17 cellular contexts compared by ENCODE assay signal in genomic region chr7:44152971-44153947, GRCh38. TPM values are rescaled to one million over a fixed set of nuclear protein-coding genes. Genes with fewer than 3 reads are reported as not detected.
A peak's percentile ranks its signal among the peaks of the same experiment; 100 is the strongest.
DNase-seq lines count a peak whose midpoint lies in the region; ATAC-seq, FAIRE-seq and TF ChIP-seq lines count a peak whose summit lies in the region.
"Had no signal": no experiment of that assay in that cellular context is flagged by ENCODE, and none has a peak within 500 bp of the region (broad histone marks: within the 10 kb centered on the region; RNA-seq: fewer than 3 reads in every experiment).

No MANE protein-coding gene starts in this region.

- H3K4me1 Mint-ChIP-seq in H9, result peaks cover 3 to 7% of the 10 kb centered on the region in 2 experiments; a peak in 2 of 4 replicates
- no peaks in the 10 kb centered on the region for H3K4me1 Mint-ChIP-seq in WTC11
- H3K4me1 Mint-ChIP-seq: activated naive CD8-positive, alpha-beta T cell treated with anti-CD3 and anti-CD28 coated beads, Interleukin-2, amount 10 ng/mL, durations not matched to agents 7 days and 5 days had no signal

- H3K79me2 ChIP-seq in H9 (ENCODE audit: insufficient read depth, low read length), result no peaks in the 10 kb centered on the region

- WGBS in H9 (ENCODE audit: extremely low coverage, insufficient read length, low lambda C conversion rate), result no CpG with 5 or more reads among the region's 22 CpGs

- H3K14ac ChIP-seq in H9 (ENCODE audit: insufficient read depth, low read length), result no peak overlapping the region

- no peak overlapping the region for H2BK20ac ChIP-seq in H9 (ENCODE audit: low read depth, low read length, poor library complexity, severe bottlenecking)

- no peak overlapping the region for H2BK12ac ChIP-seq in H9 (ENCODE audit: insufficient read length, low read depth, low read length)

- H3K4ac ChIP-seq in H9 (ENCODE audit: low read depth, low read length), result no peak overlapping the region

- CTCF ChIA-PET in WTC11 (lab: Charles Lee), result interaction anchor here (0.9 to 1.5 kb wide), 5 partner anchors 8 to 88 kb away, joined by 3 to 7 read pairs (median 3); partner anchors contain the start of gene GCK

- H3K23ac ChIP-seq in H9 (ENCODE audit: insufficient read length, low read depth, low read length), result no peak overlapping the region

- no peaks in the 10 kb centered on the region for H3K27me3 ChIP-seq in H9 (ENCODE audit: insufficient read depth, low read length)

- H2BK120ac ChIP-seq in H9 (ENCODE audit: low read depth, low read length, poor library complexity, severe bottlenecking), result no peak overlapping the region

- peak; percentile 69 for ATAC-seq in WTC11
- no peak for ATAC-seq in left lobe of liver
- no peak for ATAC-seq in HG03196 (IDR thresholded peaks at IDR 0.05; ENCODE audit: unreplicated experiment)
- ATAC-seq: HCT116 had no signal

- H3K9me3 ChIP-seq in H9 (ENCODE audit: control insufficient read depth, low read depth, low read length), result no peaks in the 10 kb centered on the region

- H3K4me3 Mint-ChIP-seq in H9 (no peak overlapping the region), WTC11 (no peak overlapping the region)
- H3K4me3 Mint-ChIP-seq: activated naive CD8-positive, alpha-beta T cell treated with anti-CD3 and anti-CD28 coated beads, Interleukin-2, amount 10 ng/mL, durations not matched to agents 7 days and 5 days had no signal

- H2AFZ ChIP-seq in H9 (ENCODE audit: low read length), result no peak overlapping the region

- POLR2A ChIA-PET in WTC11 (lab: Charles Lee), result no interaction called here

- FAIRE-seq in frontal cortex (lab: Jason Lieb, UNC), result no peak

- no peak overlapping the region for H4K91ac ChIP-seq in H9 (ENCODE audit: insufficient read length, low read depth, low read length)

- H2BK5ac ChIP-seq in H9 (ENCODE audit: insufficient read length, low read length), result no peak overlapping the region

- H3K4me2 ChIP-seq in H9 (ENCODE audit: insufficient read depth, insufficient read length, low read length), result no peak overlapping the region

- H3K9me3 Mint-ChIP-seq in H9 (no peaks in the 10 kb centered on the region), WTC11 (no peaks in the 10 kb centered on the region)
- H3K9me3 Mint-ChIP-seq: activated naive CD8-positive, alpha-beta T cell treated with anti-CD3 and anti-CD28 coated beads, Interleukin-2, amount 10 ng/mL, durations not matched to agents 7 days and 5 days had no signal

- no peak overlapping the region for H3K18ac ChIP-seq in H9 (ENCODE audit: insufficient read length, low read depth, low read length)

- H2BK15ac ChIP-seq in H9 (ENCODE audit: low read depth, low read length), result no peak overlapping the region

- H3K9ac ChIP-seq in H9 (ENCODE audit: extremely low read depth, insufficient read length, low read length), result no peak overlapping the region

- no peak overlapping the region for H2AK5ac ChIP-seq in H9 (ENCODE audit: insufficient read length, low read length)

- no peak overlapping the region for H3K27ac ChIP-seq in H9 (ENCODE audit: insufficient read length, low read depth, low read length)

- TF ChIP-seq CTCF in H9 (conservative IDR thresholded peaks at IDR 0.05) (peak; percentile 29; the same call in 2 of the 3 replicates), WTC11 (IDR thresholded peaks at IDR 0.05) (no peak)

- no peak overlapping the region for H3K56ac ChIP-seq in H9 (ENCODE audit: insufficient read length, low read depth, low read length)

- peak; percentile 39 for DNase-seq in G401 (ENCODE audit: low spot score)
- no peak for DNase-seq in H9
- DNase-seq in WTC11 (ENCODE audit: low spot score), result peak; percentile 18
- DNase-seq in left lobe of liver (ENCODE audit: low spot score), result peak; percentile 45
- no peak for DNase-seq in medulla oblongata (ENCODE audit: extremely low spot score)
- DNase-seq in frontal cortex (ENCODE audit: low spot score in 2 of 2), result no peak
- DNase-seq in KBM-7, result no peak
- DNase-seq: activated CD4-positive, alpha-beta T cell treated with anti-CD3 and anti-CD28 coated beads for 48 hours; activated naive CD8-positive, alpha-beta T cell treated with anti-CD3 and anti-CD28 coated beads, Interleukin-2, amount 10 ng/mL, durations not matched to agents 7 days and 5 days; NCI-H2171; nucleus accumbens; RPMI8226; stimulated activated CD8-positive, alpha-beta memory T cell treated with anti-CD3 and anti-CD28 coated beads, Interleukin-4, amount 100 ng/mL, for 48 hours had no signal

- H3K27me3 Mint-ChIP-seq in H9 (ENCODE audit: low read depth) (peaks cover 8% of the 10 kb centered on the region), WTC11 (ENCODE audit: low read depth) (no peaks in the 10 kb centered on the region)
- H3K27me3 Mint-ChIP-seq: activated naive CD8-positive, alpha-beta T cell treated with anti-CD3 and anti-CD28 coated beads, Interleukin-2, amount 10 ng/mL, durations not matched to agents 7 days and 5 days had no signal

- H3K23me2 ChIP-seq in H9 (ENCODE audit: insufficient read length, low read depth, low read length, poor library complexity, severe bottlenecking), result no peaks in the 10 kb centered on the region

- no peak overlapping the region for H3T11ph ChIP-seq in H9 (ENCODE audit: low read length)

- H3K27ac Mint-ChIP-seq in H9, result no peak overlapping the region
- no peak overlapping the region for H3K27ac Mint-ChIP-seq in WTC11
- H3K27ac Mint-ChIP-seq: activated naive CD8-positive, alpha-beta T cell treated with anti-CD3 and anti-CD28 coated beads, Interleukin-2, amount 10 ng/mL, durations not matched to agents 7 days and 5 days had no signal

- H4K8ac ChIP-seq in H9 (replicated peaks; ENCODE audit: insufficient read length, low read depth, low read length), result no peak overlapping the region

- no peaks in the 10 kb centered on the region for H3K79me1 ChIP-seq in H9 (ENCODE audit: insufficient read depth, low read depth, low read length, poor library complexity, severe bottlenecking)

- no peaks in the 10 kb centered on the region for H4K20me1 ChIP-seq in H9 (ENCODE audit: control insufficient read depth, insufficient read depth, insufficient read length)

- in situ Hi-C loops in G401 (cut with HindIII; ENCODE audit: low sequenced_read_pairs), result no loop called here
- in situ Hi-C loops in KBM-7 (cut with MboI; ENCODE audit: low pct_unique_long_range_greater_than_20kb, low sequenced_read_pairs), result no loop called here

- H4K5ac ChIP-seq in H9 (ENCODE audit: insufficient read length, low read depth, low read length), result no peak overlapping the region

- H3K36me3 Mint-ChIP-seq in H9 (ENCODE audit: insufficient read depth in 1 of 3, low read depth in 3 of 3) (no peaks in the 10 kb centered on the region), WTC11 (no peaks in the 10 kb centered on the region)
- H3K36me3 Mint-ChIP-seq: activated naive CD8-positive, alpha-beta T cell treated with anti-CD3 and anti-CD28 coated beads, Interleukin-2, amount 10 ng/mL, durations not matched to agents 7 days and 5 days had no signal

- no peaks in the 10 kb centered on the region for H3K4me1 ChIP-seq in H9 (ENCODE audit: insufficient read depth, low read length)

TF ChIP-seq in WTC11, 78 proteins besides CTCF, POLR2A, EP300 and RAD21 (continues in another document):
- TF ChIP-seq NFYB (CRISPR knock-in tag; conservative IDR thresholded peaks at IDR 0.05; ENCODE audit: low read depth) (no peak), USF1 (CRISPR knock-in tag; IDR thresholded peaks at IDR 0.05) (no peak)

RNA-seq across cellular contexts. Expression of gene MYL7, which starts 12.1 kb away (rescaled TPM):
- total RNA-seq in G401 (2014; rRNA removed; shearing (Covaris generic)), result 1.4 TPM in 1 of 2 replicates, not detected in the other
- 4.9 and 5.7 TPM in 2 replicates for total RNA-seq in H9 (2021)
- 0.39 to 1.6 TPM (median 0.90 TPM) in 3 replicates for total RNA-seq in WTC11 (2021)
- total RNA-seq in left lobe of liver, result not detected
- 1.6 TPM for total RNA-seq in frontal cortex
- total RNA-seq: activated naive CD8-positive, alpha-beta T cell treated with anti-CD3 and anti-CD28 coated beads, Interleukin-2, amount 10 ng/mL, durations not matched to agents 7 days and 5 days; Daoy; liver had no signal

RNA-seq across cellular contexts. Expression of gene POLD2, which starts 29.9 kb away (rescaled TPM):
- 253 and 270 TPM in 2 replicates for total RNA-seq in G401 (2014; rRNA removed; shearing (Covaris generic))
- total RNA-seq in H9 (2021), result 126 and 131 TPM in 2 replicates
- 140 to 154 TPM (median 146 TPM) in 3 replicates for total RNA-seq in WTC11 (2021)
- 78.3 TPM for total RNA-seq in left lobe of liver
- 46.1 TPM for total RNA-seq in frontal cortex

RNA-seq across cellular contexts. Expression of gene GCK, which starts 36.0 kb away (rescaled TPM):
- total RNA-seq in G401 (2014; rRNA removed; shearing (Covaris generic)), result not detected in 2 replicates
- 0.90 and 0.98 TPM in 2 replicates for total RNA-seq in H9 (2021)
- 3.3 to 5.1 TPM (median 4.5 TPM) in 3 replicates for total RNA-seq in WTC11 (2021)
- 1.7 TPM for total RNA-seq in left lobe of liver
- total RNA-seq in frontal cortex, result 6.5 TPM

RNA-seq across cellular contexts. Expression of gene YKT6, which starts 47.5 kb away (rescaled TPM):
- 93.8 and 96.2 TPM in 2 replicates for total RNA-seq in G401 (2014; rRNA removed; shearing (Covaris generic))
- total RNA-seq in H9 (2021) (104 and 105 TPM in 2 replicates), WTC11 (2021) (82.2 to 102 TPM (median 83.7 TPM) in 3 replicates), left lobe of liver (19.9 TPM), frontal cortex (53.0 TPM)

RNA-seq across cellular contexts. Expression of gene AEBP1, which starts 49.1 kb away (rescaled TPM):
- total RNA-seq in G401 (2014; rRNA removed; shearing (Covaris generic)), result 0.27 and 0.43 TPM in 2 replicates
- total RNA-seq in H9 (2021), result 49.1 and 49.3 TPM in 2 replicates
- 50.8 to 55.5 TPM (median 52.4 TPM) in 3 replicates for total RNA-seq in WTC11 (2021)
- 9.4 TPM for total RNA-seq in left lobe of liver
- 4.1 TPM for total RNA-seq in frontal cortex
- total RNA-seq: Daoy had no signal

Comparison
In these comparisons a context has a peak if more than half of its experiments do, and no peak if none do; other contexts are left out.
1. DNase-seq: peak in G401 (single experiment), WTC11 (single experiment) and left lobe of liver (single experiment); none in H9 (single experiment), medulla oblongata (single experiment), frontal cortex (0 of 2) and KBM-7 (single experiment).